1 cellular context compared by ENCODE assay signal in genomic region chr7:128201067-128201689, GRCh38.
TF ChIP-seq lines count a peak whose summit lies in the region.

No MANE protein-coding gene starts in this region.

TF ChIP-seq in HepG2, 621 proteins besides CTCF, POLR2A, EP300 and RAD21 (continued from another document):
- TF ChIP-seq ATF6 (CRISPR knock-in tag; conservative IDR thresholded peaks at IDR 0.05) (no peak), CHD2 (IDR thresholded peaks at IDR 0.05; ENCODE audit: low read depth, low read length) (no peak), U2AF1 (optimal IDR thresholded peaks at IDR 0.05; ENCODE audit: low read depth, low read length) (no peak), XBP1 (CRISPR knock-in tag; IDR thresholded peaks at IDR 0.05) (no peak), FOXM1 (CRISPR knock-in tag; IDR thresholded peaks at IDR 0.05) (no peak), MZF1 (CRISPR knock-in tag; IDR thresholded peaks at IDR 0.05; ENCODE audit: borderline replicate concordance) (no peak), GABPB1 (CRISPR knock-in tag; IDR thresholded peaks at IDR 0.05) (no peak), SNAPC4 (CRISPR knock-in tag; IDR thresholded peaks at IDR 0.05) (no peak), GMEB1 (CRISPR knock-in tag; IDR thresholded peaks at IDR 0.05; ENCODE audit: borderline replicate concordance) (no peak), ZNF589 (CRISPR knock-in tag; conservative IDR thresholded peaks at IDR 0.05) (no peak)
